11 cellular contexts compared by ENCODE assay signal in genomic region chr4:150419939-150420338, GRCh38.
"Had no signal": no experiment of that assay in that cellular context is flagged by ENCODE, and none has a peak within 500 bp of the region (broad histone marks: within the 10 kb centered on the region; RNA-seq: fewer than 3 reads in every experiment).

No MANE protein-coding gene starts in this region.

- DNase-seq: GM23248, GOT3, H7, H9, HCEC 1CT, HFFc6 had no signal

- H3K27ac ChIP-seq: GM23248 had no signal

- ATAC-seq: GM23338, HCT116 had no signal

- H3K4me3 ChIP-seq: GM23248, GM23338, HAP-1 had no signal

- FAIRE-seq: H1, H54 had no signal

- H3K27ac Mint-ChIP-seq: GM23338, H9, HFFc6 had no signal

- H3K4me3 Mint-ChIP-seq: GM23338, H9, HFFc6 had no signal

- H3K4me1 Mint-ChIP-seq: GM23338, H9 had no signal

- H3K9me3 Mint-ChIP-seq: GM23338, H9, HFFc6 had no signal

- H3K4me1 ChIP-seq: HAP-1 had no signal

- H3K36me3 ChIP-seq: HAP-1 had no signal

- H3K9me3 ChIP-seq: HAP-1 had no signal
